ENCODE assay signal across 39 cellular contexts in the genomic region with DNA sequence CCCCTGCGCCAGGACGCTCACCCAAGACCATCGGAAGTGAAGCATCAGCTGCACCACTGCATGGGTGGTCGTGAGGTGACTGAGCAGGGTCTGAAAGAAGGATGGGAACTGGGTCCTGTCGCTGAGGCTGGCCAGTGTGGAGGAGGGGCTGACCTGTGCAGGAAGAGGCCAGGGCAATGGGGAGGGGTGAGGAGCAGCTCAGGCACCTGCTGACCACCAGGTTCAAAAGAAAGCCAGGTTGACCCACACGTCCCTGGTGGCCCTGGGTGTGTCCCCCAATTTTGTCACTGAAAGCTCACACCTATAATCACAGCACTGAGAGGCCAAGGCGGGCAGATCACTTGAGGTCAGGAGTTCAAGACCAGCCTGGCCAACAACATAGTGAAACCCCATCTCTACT. TPM values are rescaled to one million over a fixed set of nuclear protein-coding genes. Genes with fewer than 3 reads are reported as not detected.
"Had no signal": no experiment of that assay in that cellular context is flagged by ENCODE, and none has a peak within 500 bp of the region (broad histone marks: within the 10 kb centered on the region; RNA-seq: fewer than 3 reads in every experiment).

No MANE protein-coding gene starts in this region.

- H3K9me3 ChIP-seq: MG63 had no signal

- H3K27me3 ChIP-seq: MG63 had no signal

- H3K27ac ChIP-seq: KMS-11 had no signal

- H3K4me3 ChIP-seq: MG63 had no signal

- H3K4me2 ChIP-seq: KMS-11 had no signal

- H3K36me3 ChIP-seq: MG63 had no signal

- DNase-seq: Karpas-422, Kasumi-1, MG63, MM.1S, MV-4-11, NCI-H1048, NCI-H1092, NCI-H1092 treated with DMSO at 0.1 percent for 48 hours, NCI-H1105, NCI-H1105 treated with DMSO at 0.1 percent for 48 hours, NCI-H1417, NCI-H1417 treated with DMSO at 0.1 percent for 48 hours, NCI-H1436, NCI-H1436 treated with DMSO at 0.1 percent for 48 hours, NCI-H146, NCI-H1694, NCI-H1694 treated with DMSO at 0.1 percent for 48 hours, NCI-H187, NCI-H187 treated with DMSO at 0.1 percent for 48 hours, NCI-H1930, NCI-H2029, NCI-H2029 treated with DMSO at 0.1 percent for 48 hours, NCI-H2081, NCI-H2081 treated with DMSO at 0.1 percent for 48 hours, NCI-H2107, NCI-H2171, NCI-H2171 treated with DMSO at 0.1 percent for 48 hours, NCI-H2227 treated with DMSO at 0.1 percent for 48 hours, NCI-H226, NCI-H345, NCI-H446, NCI-H446 treated with DMSO at 0.1 percent for 48 hours, NCI-H510A, NCI-H510A treated with DMSO at 0.1 percent for 48 hours had no signal

RNA-seq across cellular contexts. Expression of a gene that starts 13.7 kb away (rescaled TPM):
- total RNA-seq: LHCN-M2, MCF 10A, NCI-H460 had no signal

RNA-seq across cellular contexts. Expression of a gene that starts 39.0 kb away (rescaled TPM):
- total RNA-seq: MCF 10A had no signal

RNA-seq across cellular contexts. Expression of a gene that starts 45.8 kb away (rescaled TPM):
- total RNA-seq: LHCN-M2, M059J, MCF 10A, NCI-H460 had no signal
